Comparison of ENCODE assay signal across 1 cellular context in genomic region chr6:34887753-34888440, GRCh38.
TF ChIP-seq lines count a peak whose summit lies in the region.

Gene TAF11, minus strand, starts transcription at chr6:34888042. Its CDS starts 85 bp downstream, at chr6:34887957.

TF ChIP-seq in K562, 482 proteins besides CTCF, POLR2A, EP300 and RAD21 (continued from another document and continues in another):
- TF ChIP-seq REST (CRISPR knock-in tag; IDR thresholded peaks at IDR 0.05; ENCODE audit: low read depth) (peak; percentile 60; the same call in 1 of the 2 replicates), TRIM25 (IDR thresholded peaks at IDR 0.05; ENCODE audit: borderline replicate concordance) (no peak), TBP (optimal IDR thresholded peaks at IDR 0.05; ENCODE audit: low read depth, low read length) (peak; percentile 98), CEBPZ (IDR thresholded peaks at IDR 0.05; ENCODE audit: borderline replicate concordance, low read depth, low read length) (0 out of 2 replicates have a peak, but pooled peaks have one; percentile 39), BRCA1 (IDR thresholded peaks at IDR 0.05) (no peak), BRCA1 (CRISPR knock-in tag; IDR thresholded peaks at IDR 0.05) (no peak), POU5F1 (IDR thresholded peaks at IDR 0.05; ENCODE audit: borderline replicate concordance, low read depth, low read length, partially characterized antibody) (peak; percentile 85), TAF9B (IDR thresholded peaks at IDR 0.05; ENCODE audit: partially characterized antibody) (peak; percentile 91), ZNF511 (CRISPR knock-in tag; IDR thresholded peaks at IDR 0.05) (peak; percentile 71), ZNF146 (CRISPR knock-in tag; IDR thresholded peaks at IDR 0.05; ENCODE audit: unreplicated experiment) (no peak), ZNF24 (IDR thresholded peaks at IDR 0.05) (peak; percentile 60; the same call in 1 of the 2 replicates), NR1H2 (CRISPR knock-in tag; IDR thresholded peaks at IDR 0.05) (no peak), NR2C2 (CRISPR knock-in tag; IDR thresholded peaks at IDR 0.05) (peak; percentile 83), NR2C2 (tag; IDR thresholded peaks at IDR 0.05) (peak; percentile 92), NELFE (IDR thresholded peaks at IDR 0.05; ENCODE audit: insufficient read depth, insufficient read length) (no peak), RNF2 (IDR thresholded peaks at IDR 0.05) (peak; percentile 63; the same call in 1 of the 2 replicates), MYNN (IDR thresholded peaks at IDR 0.05) (no peak), MYNN (CRISPR knock-in tag; IDR thresholded peaks at IDR 0.05) (no peak), L3MBTL2 (IDR thresholded peaks at IDR 0.05) (peak; percentile 70), TAF7 (tag; IDR thresholded peaks at IDR 0.05) (no peak; the same call in 1 of the 2 replicates), AFF1 (IDR thresholded peaks at IDR 0.05; ENCODE audit: low read depth in 1 of 2, partially characterized antibody in 2 of 2) (peak in 1 of 2 experiments; percentile 59), ZNF436 (CRISPR knock-in tag; IDR thresholded peaks at IDR 0.05) (no peak), BRF2 (IDR thresholded peaks at IDR 0.05; ENCODE audit: borderline replicate concordance, insufficient read depth, insufficient read length) (no peak), RFX5 (IDR thresholded peaks at IDR 0.05; ENCODE audit: low read depth, low read length) (no peak), ETS2 (tag; IDR thresholded peaks at IDR 0.05; ENCODE audit: borderline replicate concordance, poor library complexity, severe bottlenecking) (no peak), FOXA3 (CRISPR knock-in tag; conservative IDR thresholded peaks at IDR 0.05 in 1 of 2, IDR thresholded peaks at IDR 0.05 in 1 of 2) (peak in 1 of 2 experiments; percentile 31; a peak in 1 of 4 replicates), HDAC3 (IDR thresholded peaks at IDR 0.05; ENCODE audit: borderline replicate concordance, partially characterized antibody) (no peak), NCOA6 (IDR thresholded peaks at IDR 0.05) (no peak), TFAP4 (CRISPR knock-in tag; IDR thresholded peaks at IDR 0.05; ENCODE audit: borderline replicate concordance) (peak; percentile 77; the same call in 1 of the 2 replicates), ARID3B (CRISPR knock-in tag; IDR thresholded peaks at IDR 0.05; ENCODE audit: borderline replicate concordance) (0 out of 2 replicates have a peak, but pooled peaks have one; percentile 55), GTF2F1 (IDR thresholded peaks at IDR 0.05; ENCODE audit: low read depth, low read length) (peak; percentile 88; the same call in 1 of the 2 replicates), SMC3 (conservative IDR thresholded peaks at IDR 0.05; ENCODE audit: insufficient read depth, low read depth, low read length) (0 out of 2 replicates have a peak, but pooled peaks have one; percentile 10), GTF2E2 (tag; IDR thresholded peaks at IDR 0.05) (peak; percentile 88; the same call in 1 of the 2 replicates), SMAD3 (CRISPR knock-in tag; conservative IDR thresholded peaks at IDR 0.05) (0 out of 2 replicates have a peak, but pooled peaks have one; percentile 52), ZBTB7A (IDR thresholded peaks at IDR 0.05; ENCODE audit: borderline replicate concordance, control insufficient read depth, low read depth, low read length) (0 out of 2 replicates have a peak, but pooled peaks have one; percentile 20), THAP7 (CRISPR knock-in tag; IDR thresholded peaks at IDR 0.05) (no peak), ESRRA (IDR thresholded peaks at IDR 0.05; ENCODE audit: borderline replicate concordance, low read depth) (peak; percentile 94), POLR3G (IDR thresholded peaks at IDR 0.05; ENCODE audit: extremely low read depth, insufficient read length, insufficient replicate concordance) (no peak), ZNF512 (tag; IDR thresholded peaks at IDR 0.05) (no peak), ZFPM2 (CRISPR knock-in tag; IDR thresholded peaks at IDR 0.05) (no peak), SMARCE1 (IDR thresholded peaks at IDR 0.05) (no peak)
